ENCODE assay signal across 8 cellular contexts in the genomic region with DNA sequence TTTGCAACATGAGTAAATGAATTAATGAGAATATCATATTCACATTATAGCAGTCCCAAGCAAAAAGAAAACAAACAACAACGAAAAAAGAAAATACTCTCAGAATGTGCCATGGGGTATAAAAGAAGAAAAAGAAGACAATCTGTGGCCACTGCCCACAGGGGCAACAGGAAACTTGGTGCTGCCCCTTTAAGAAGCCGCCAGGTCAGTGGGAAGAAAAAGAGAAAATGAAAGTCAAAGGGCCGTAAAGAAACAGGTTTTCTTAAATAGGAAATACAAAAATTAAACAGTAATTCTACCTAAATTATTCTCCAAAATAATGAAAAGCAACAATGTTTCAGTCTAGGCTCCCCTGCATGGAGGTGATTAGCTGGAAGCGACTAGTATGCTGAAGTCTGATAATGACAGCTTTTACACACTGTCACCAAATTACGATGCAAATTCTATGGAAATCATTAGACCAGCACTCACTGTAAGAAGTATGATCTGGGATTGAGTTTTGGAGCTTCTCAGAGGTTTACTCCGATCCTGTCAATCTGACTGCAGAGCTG. TPM values are rescaled to one million over a fixed set of nuclear protein-coding genes. Genes with fewer than 3 reads are reported as not detected.
DNase-seq lines count a peak whose midpoint lies in the region; ATAC-seq and TF ChIP-seq lines count a peak whose summit lies in the region.

No MANE protein-coding gene starts in this region.

- intact Hi-C loops in naive thymus-derived CD4-positive, alpha-beta T cell (cut with micrococcal nuclease): loop anchor here in 1 of 2 donors (2.0 kb wide), 1 partner anchor 23 kb away; a partner anchor contains a TSS

- no peak for TF ChIP-seq CTCF in astrocyte of the cerebellum (IDR thresholded peaks at IDR 0.05; ENCODE audit: low read depth, low read length, missing control alignments)

- no peaks in the 10 kb centered on the region for H3K9me3 ChIP-seq in naive thymus-derived CD4-positive, alpha-beta T cell (ENCODE audit: control insufficient read depth in 2 of 3, low read length in 3 of 3)

- peak overlapping the region; percentile 66 for H3K27ac ChIP-seq in naive thymus-derived CD4-positive, alpha-beta T cell (ENCODE audit: low read depth, low read length)

- peaks cover 0 to 3% (median 0%) of the 10 kb centered on the region in 11 donors for H3K9me3 Mint-ChIP-seq in naive thymus-derived CD4-positive, alpha-beta T cell

- H3K27me3 ChIP-seq in naive thymus-derived CD4-positive, alpha-beta T cell (ENCODE audit: control insufficient read depth in 2 of 2, insufficient read depth in 2 of 2, low read length in 2 of 2): no peaks in the 10 kb centered on the region

- in situ Hi-C loops in astrocyte of the cerebellum (cut with HindIII; ENCODE audit: low sequenced_read_pairs): no loop called here

- H3K4me3 ChIP-seq in astrocyte of the cerebellum (ENCODE audit: low read depth, low read length): peak overlapping the region; percentile 9
- peak overlapping the region; percentile 53 for H3K4me3 ChIP-seq in naive thymus-derived CD4-positive, alpha-beta T cell (ENCODE audit: low read length)

- peak overlapping the region; percentile 45 to 87 (median 84) for H3K27ac Mint-ChIP-seq in naive thymus-derived CD4-positive, alpha-beta T cell

- H3K27me3 Mint-ChIP-seq in naive thymus-derived CD4-positive, alpha-beta T cell: no peaks in the 10 kb centered on the region

- peaks cover 0 to 7% (median 3%) of the 10 kb centered on the region in 5 donors for H3K36me3 Mint-ChIP-seq in naive thymus-derived CD4-positive, alpha-beta T cell

- POLR2A ChIA-PET in naive thymus-derived CD4-positive, alpha-beta T cell (lab: Charles Lee): no interaction called here

- CTCF ChIA-PET in naive thymus-derived CD4-positive, alpha-beta T cell (lab: Charles Lee): interaction anchor here (1.3 kb wide), 1 partner anchor 13 kb away, joined by 3 read pairs; no protein-coding TSS in a partner anchor

- H3K36me3 ChIP-seq in naive thymus-derived CD4-positive, alpha-beta T cell (ENCODE audit: control insufficient read depth in 2 of 3, insufficient read depth in 3 of 3, low read length in 3 of 3): no peaks in the 10 kb centered on the region

- peaks cover 3 to 5% of the 10 kb centered on the region in 2 donors for H3K4me1 ChIP-seq in naive thymus-derived CD4-positive, alpha-beta T cell (ENCODE audit: control insufficient read depth in 2 of 2, insufficient read depth in 2 of 2, low read length in 2 of 2)

- H3K4me3 Mint-ChIP-seq in naive thymus-derived CD4-positive, alpha-beta T cell: peak overlapping the region; percentile 75 to 95 (median 88)

- peaks cover 19 to 41% (median 31%) of the 10 kb centered on the region in 7 donors for H3K4me1 Mint-ChIP-seq in naive thymus-derived CD4-positive, alpha-beta T cell

- ATAC-seq in GM18909 (IDR thresholded peaks at IDR 0.05; ENCODE audit: poor library complexity, unreplicated experiment): peak; percentile 62
- ATAC-seq in HG03280 (IDR thresholded peaks at IDR 0.05; ENCODE audit: unreplicated experiment): peak; percentile 58
- peak; percentile 29 for ATAC-seq in naive thymus-derived CD4-positive, alpha-beta T cell

- DNase-seq in astrocyte of the cerebellum (ENCODE audit: low read depth) (no peak), MV-4-11 (lab: John Stamatoyannopoulos, UW) (no peak), NCI-H1048 (lab: John Stamatoyannopoulos, UW) (no peak), DMS114 treated with DMSO at 0.1 percent for 48 hours (lab: John Stamatoyannopoulos, UW; ENCODE audit: unreplicated experiment) (no peak)
- DNase-seq in naive thymus-derived CD4-positive, alpha-beta T cell: no peak
- DNase-seq in activated CD8-positive, alpha-beta memory T cell treated with anti-CD3 and anti-CD28 coated beads, Interleukin-2, amount 50 U/mL, for 48 hours: no peak

RNA-seq across cellular contexts. Expression of a gene that starts 23.6 kb away (rescaled TPM):
- total RNA-seq in naive thymus-derived CD4-positive, alpha-beta T cell: 10 to 100 TPM; 12.7 to 33.9 (median 18.3) TPM
- polyA plus RNA-seq in naive thymus-derived CD4-positive, alpha-beta T cell: 10 to 100 TPM; 16.0 to 20.8 TPM
